Comparison of ENCODE assay signal across 8 cellular contexts in genomic region chr14:63454863-63455622, GRCh38.
DNase-seq lines count a peak whose midpoint lies in the region; ATAC-seq and TF ChIP-seq lines count a peak whose summit lies in the region.

No MANE protein-coding gene starts in this region.

- H3K4me1 Mint-ChIP-seq in brain = peaks cover 38% of the 10 kb centered on the region
- H3K4me1 Mint-ChIP-seq in activated T-helper 2 cell treated with anti-CD3 and anti-CD28 coated beads, Interferon-gamma antibody, Interleukin-2, Interleukin-4, amounts not matched to agents 10 μg/mL and 5 μg/mL and 100 μg/mL, durations not matched to agents 14 hours and 24 hours and 36 hours (ENCODE audit: low read depth) = peaks cover 5% of the 10 kb centered on the region

- H3K27ac ChIP-seq in heart left ventricle (no peak overlapping the region), stomach (no peak overlapping the region)

- H3K36me3 ChIP-seq in heart left ventricle (peaks cover 0 to 11% (median 0%) of the 10 kb centered on the region in 9 donors), stomach (peaks cover 0 to 9% (median 4%) of the 10 kb centered on the region in 4 donors)

- TF ChIP-seq EP300 in stomach (IDR thresholded peaks at IDR 0.05) = no peak

- 78 to 92% (median 89%) methylated on average over 2 of the region's 2 CpGs for WGBS in heart left ventricle, 4 donors
- 77 to 91% (median 84%) methylated on average over 2 of the region's 2 CpGs for WGBS in stomach, 5 donors

- H3K4me1 ChIP-seq in heart left ventricle = peaks cover 0 to 28% (median 21%) of the 10 kb centered on the region in 12 donors
- H3K4me1 ChIP-seq in stomach = peaks cover 0 to 56% (median 21%) of the 10 kb centered on the region in 4 donors

- TF ChIP-seq POLR2A in heart left ventricle (IDR thresholded peaks at IDR 0.05) (no peak), stomach (IDR thresholded peaks at IDR 0.05) (no peak)

- no peaks in the 10 kb centered on the region for H3K27me3 Mint-ChIP-seq in brain
- H3K27me3 Mint-ChIP-seq in activated T-helper 2 cell treated with anti-CD3 and anti-CD28 coated beads, Interferon-gamma antibody, Interleukin-2, Interleukin-4, amounts not matched to agents 10 μg/mL and 5 μg/mL and 100 μg/mL, durations not matched to agents 14 hours and 24 hours and 36 hours (ENCODE audit: low read depth) = no peaks in the 10 kb centered on the region

- no peaks in the 10 kb centered on the region for H3K9me3 ChIP-seq in heart left ventricle
- no peaks in the 10 kb centered on the region for H3K9me3 ChIP-seq in stomach

- peak overlapping the region in 1 of 5 experiments; percentile 46 for H3K4me3 Mint-ChIP-seq in brain
- no peak overlapping the region for H3K4me3 Mint-ChIP-seq in activated T-helper 2 cell treated with anti-CD3 and anti-CD28 coated beads, Interferon-gamma antibody, Interleukin-2, Interleukin-4, amounts not matched to agents 10 μg/mL and 5 μg/mL and 100 μg/mL, durations not matched to agents 14 hours and 24 hours and 36 hours (ENCODE audit: low read depth)

- no peaks in the 10 kb centered on the region for H3K27me3 ChIP-seq in heart left ventricle
- H3K27me3 ChIP-seq in stomach = no peaks in the 10 kb centered on the region

- ATAC-seq in heart left ventricle (peak; percentile 15 to 64 (median 52)), Right ventricle myocardium inferior (no peak)

- TF ChIP-seq CTCF in heart left ventricle (IDR thresholded peaks at IDR 0.05) (no peak), brain (conservative IDR thresholded peaks at IDR 0.05) (no peak), stomach (IDR thresholded peaks at IDR 0.05) (no peak)

- peaks cover 0 to 2% (median 0%) of the 10 kb centered on the region in 5 experiments for H3K9me3 Mint-ChIP-seq in brain
- H3K9me3 Mint-ChIP-seq in activated T-helper 2 cell treated with anti-CD3 and anti-CD28 coated beads, Interferon-gamma antibody, Interleukin-2, Interleukin-4, amounts not matched to agents 10 μg/mL and 5 μg/mL and 100 μg/mL, durations not matched to agents 14 hours and 24 hours and 36 hours = no peaks in the 10 kb centered on the region

- DNase-seq in heart left ventricle = peak in 2 of 5 donors; percentile 31 to 40
- DNase-seq in Right ventricle myocardium inferior (ENCODE audit: missing footprints) = no peak
- DNase-seq in Kasumi-1 (lab: John Stamatoyannopoulos, UW) = peak; percentile 45 to 65
- DNase-seq in stomach = peak; percentile 30
- no peak for DNase-seq in activated T-helper 2 cell treated with anti-CD3 and anti-CD28 coated beads, Interferon-gamma antibody, Interleukin-2, Interleukin-4, amounts not matched to agents 10 μg/mL and 5 μg/mL and 100 μg/mL, durations not matched to agents 14 hours and 24 hours and 36 hours (ENCODE audit: low spot score)
- no peak for DNase-seq in activated effector memory CD4-positive, alpha-beta T cell treated with Interleukin-2 at 50 U/mL for 16 hours
- DNase-seq in putamen (ENCODE audit: low spot score) = no peak

- peaks cover 30% of the 10 kb centered on the region for H3K36me3 Mint-ChIP-seq in brain
- H3K36me3 Mint-ChIP-seq in activated T-helper 2 cell treated with anti-CD3 and anti-CD28 coated beads, Interferon-gamma antibody, Interleukin-2, Interleukin-4, amounts not matched to agents 10 μg/mL and 5 μg/mL and 100 μg/mL, durations not matched to agents 14 hours and 24 hours and 36 hours (ENCODE audit: low read depth) = peaks cover 25% of the 10 kb centered on the region

- H3K27ac Mint-ChIP-seq in brain = peak overlapping the region; percentile 33 to 91 (median 71)
- no peak overlapping the region for H3K27ac Mint-ChIP-seq in activated T-helper 2 cell treated with anti-CD3 and anti-CD28 coated beads, Interferon-gamma antibody, Interleukin-2, Interleukin-4, amounts not matched to agents 10 μg/mL and 5 μg/mL and 100 μg/mL, durations not matched to agents 14 hours and 24 hours and 36 hours

- no peak overlapping the region for H3K4me3 ChIP-seq in heart left ventricle
- H3K4me3 ChIP-seq in stomach = no peak overlapping the region

- intact Hi-C loops in heart left ventricle (cut with DNase I) = no loop called here
- intact Hi-C loops in Right ventricle myocardium inferior (cut with DNase I) = no loop called here
- intact Hi-C loops in stomach (cut with DNase I; ENCODE audit: low total_unique reads) = no loop called here
- intact Hi-C loops in activated T-helper 2 cell treated with anti-CD3 and anti-CD28 coated beads, Interferon-gamma antibody, Interleukin-2, Interleukin-4, amounts not matched to agents 10 μg/mL and 5 μg/mL and 100 μg/mL, durations not matched to agents 14 hours and 24 hours and 36 hours (cut with micrococcal nuclease) = no loop called here

Comparison
In these comparisons a context has a peak if more than half of its experiments do, and no peak if none do; other contexts are left out.
1. DNase-seq: peak in Kasumi-1 (2 of 2) and stomach (single experiment); none in Right ventricle myocardium inferior (single experiment), activated T-helper 2 cell treated with anti-CD3 and anti-CD28 coated beads, Interferon-gamma antibody, Interleukin-2, Interleukin-4, amounts not matched to agents 10 μg/mL and 5 μg/mL and 100 μg/mL, durations not matched to agents 14 hours and 24 hours and 36 hours (single experiment), activated effector memory CD4-positive, alpha-beta T cell treated with Interleukin-2 at 50 U/mL for 16 hours (single experiment) and putamen (single experiment).